In genomic region chr11:38530226-38530625, GRCh38 we compare ENCODE assay signal across 35 cellular contexts.
"Had no signal": no experiment of that assay in that cellular context is flagged by ENCODE, and none has a peak within 500 bp of the region (broad histone marks: within the 10 kb centered on the region; RNA-seq: fewer than 3 reads in every experiment).

No MANE protein-coding gene starts in this region.

- H3K9me3 ChIP-seq: colonic mucosa, gastrocnemius medialis had no signal

- H3K27me3 ChIP-seq: adrenal gland, colonic mucosa, esophagus squamous epithelium, gastrocnemius medialis, heart left ventricle had no signal

- H3K4me1 ChIP-seq: adrenal gland, colonic mucosa, esophagus squamous epithelium, gastrocnemius medialis, heart left ventricle had no signal

- H3K27me3 Mint-ChIP-seq: activated CD4-positive, alpha-beta memory T cell treated with anti-CD3 and anti-CD28 coated beads for 36 hours; activated CD4-positive, alpha-beta T cell treated with anti-CD3 and anti-CD28 coated beads for 36 hours; activated CD4-positive, alpha-beta T cell treated with anti-CD3 and anti-CD28 coated beads, Interleukin-2, amount 10 ng/mL, durations not matched to agents 24 days and 14 days; activated CD8-positive, alpha-beta memory T cell treated with anti-CD3 and anti-CD28 coated beads, Interleukin-2, amount 10 ng/mL, durations not matched to agents 7 days and 5 days; activated naive CD4-positive, alpha-beta T cell treated with anti-CD3 and anti-CD28 coated beads, Interleukin-2, amount 50 U/mL, for 24 hours; activated naive CD8-positive, alpha-beta T cell treated with anti-CD3 and anti-CD28 coated beads for 36 hours; activated naive CD8-positive, alpha-beta T cell treated with anti-CD3 and anti-CD28 coated beads, Interleukin-2, amount 50 U/mL, for 24 hours; brain had no signal

- FAIRE-seq: bronchial epithelial cell, endometrium, endothelial cell of umbilical vein had no signal

- H3K27ac Mint-ChIP-seq: activated CD4-positive, alpha-beta memory T cell treated with anti-CD3 and anti-CD28 coated beads for 36 hours; activated CD4-positive, alpha-beta T cell treated with anti-CD3 and anti-CD28 coated beads for 36 hours; activated CD4-positive, alpha-beta T cell treated with anti-CD3 and anti-CD28 coated beads, Interleukin-2, amount 10 ng/mL, durations not matched to agents 24 days and 14 days; activated CD8-positive, alpha-beta memory T cell treated with anti-CD3 and anti-CD28 coated beads, Interleukin-2, amount 10 ng/mL, durations not matched to agents 7 days and 5 days; activated CD8-positive, alpha-beta T cell treated with anti-CD3 and anti-CD28 coated beads, Interleukin-2, amount 10 ng/mL, durations not matched to agents 7 days and 5 days; activated naive CD4-positive, alpha-beta T cell treated with anti-CD3 and anti-CD28 coated beads for 36 hours; activated naive CD4-positive, alpha-beta T cell treated with anti-CD3 and anti-CD28 coated beads, Interleukin-2, amount 50 U/mL, for 24 hours; activated naive CD8-positive, alpha-beta T cell treated with anti-CD3 and anti-CD28 coated beads for 36 hours; activated naive CD8-positive, alpha-beta T cell treated with anti-CD3 and anti-CD28 coated beads, Interleukin-2, amount 50 U/mL, for 24 hours; activated T-helper 1 cell treated with anti-CD3 and anti-CD28 coated beads, Interleukin-12 subunit alpha, Interleukin-12 subunit beta, Interleukin-2, Interleukin-4 antibody, amounts not matched to agents 30 ng/mL and 10 ng/mL and 1 ng/mL, durations not matched to agents 14 hours and 24 hours and 36 hours; activated T-helper 2 cell treated with anti-CD3 and anti-CD28 coated beads, Interferon-gamma antibody, Interleukin-2, Interleukin-4, amounts not matched to agents 10 μg/mL and 5 μg/mL and 100 μg/mL, durations not matched to agents 14 hours and 24 hours and 36 hours; brain had no signal

- H3K27ac ChIP-seq: adrenal gland, colonic mucosa, epithelial cell of prostate, esophagus squamous epithelium, gastrocnemius medialis, heart left ventricle had no signal

- H3K4me1 Mint-ChIP-seq: activated CD4-positive, alpha-beta T cell treated with anti-CD3 and anti-CD28 coated beads for 36 hours; activated CD4-positive, alpha-beta T cell treated with anti-CD3 and anti-CD28 coated beads, Interleukin-2, amount 10 ng/mL, durations not matched to agents 24 days and 14 days; activated CD8-positive, alpha-beta memory T cell treated with anti-CD3 and anti-CD28 coated beads, Interleukin-2, amount 10 ng/mL, durations not matched to agents 7 days and 5 days; activated naive CD4-positive, alpha-beta T cell treated with anti-CD3 and anti-CD28 coated beads, Interleukin-2, amount 50 U/mL, for 24 hours; activated naive CD8-positive, alpha-beta T cell treated with anti-CD3 and anti-CD28 coated beads for 36 hours; activated naive CD8-positive, alpha-beta T cell treated with anti-CD3 and anti-CD28 coated beads, Interleukin-2, amount 50 U/mL, for 24 hours; brain had no signal

- H3K36me3 Mint-ChIP-seq: activated CD4-positive, alpha-beta memory T cell treated with anti-CD3 and anti-CD28 coated beads for 36 hours; activated CD8-positive, alpha-beta memory T cell treated with anti-CD3 and anti-CD28 coated beads, Interleukin-2, amount 10 ng/mL, durations not matched to agents 7 days and 5 days; activated naive CD4-positive, alpha-beta T cell treated with anti-CD3 and anti-CD28 coated beads, Interleukin-2, amount 50 U/mL, for 24 hours; activated naive CD8-positive, alpha-beta T cell treated with anti-CD3 and anti-CD28 coated beads for 36 hours; brain had no signal

- H3K36me3 ChIP-seq: adrenal gland, colonic mucosa, esophagus squamous epithelium, gastrocnemius medialis, heart left ventricle had no signal

- DNase-seq: activated CD4-positive, alpha-beta memory T cell treated with anti-CD3 and anti-CD28 coated beads for 36 hours; activated CD4-positive, alpha-beta T cell treated with anti-CD3 and anti-CD28 coated beads for 36 hours; activated CD4-positive, alpha-beta T cell treated with anti-CD3 and anti-CD28 coated beads, Interleukin-2, amount 10 ng/mL, durations not matched to agents 24 days and 14 days; activated CD4-positive, CD25-positive, alpha-beta regulatory T cell; activated CD4-positive, CD25-positive, alpha-beta regulatory T cell treated with anti-CD3 and anti-CD28 coated beads, Interleukin-2, amount 50 U/mL, for 72 hours; activated CD8-positive, alpha-beta memory T cell treated with anti-CD3 and anti-CD28 coated beads, Interleukin-2, amount 10 ng/mL, durations not matched to agents 7 days and 5 days; activated CD8-positive, alpha-beta memory T cell treated with anti-CD3 and anti-CD28 coated beads, Interleukin-2, amount 50 U/mL, for 4 hours; activated CD8-positive, alpha-beta T cell treated with anti-CD3 and anti-CD28 coated beads, Interleukin-2, amount 10 ng/mL, durations not matched to agents 7 days and 5 days; activated effector memory CD4-positive, alpha-beta T cell treated with anti-CD3 and anti-CD28 coated beads, Interleukin-2, amount 50 U/mL, for 16 hours; activated naive CD4-positive, alpha-beta T cell treated with anti-CD3 and anti-CD28 coated beads for 36 hours; activated naive CD8-positive, alpha-beta T cell treated with anti-CD3 and anti-CD28 coated beads for 36 hours; activated naive CD8-positive, alpha-beta T cell treated with anti-CD3 and anti-CD28 coated beads, Interleukin-2, amount 50 U/mL, for 24 hours; activated T-cell treated with anti-CD3 and anti-CD28 coated beads, Interleukin-2, amount 50 U/mL, for 1 hour; activated T-cell treated with anti-CD3 and anti-CD28 coated beads, Interleukin-2, amount 50 U/mL, for 48 hours; adrenal gland; amygdala; aorta; central memory CD4-positive, alpha-beta T cell; cerebellar nuclear complex; colonic mucosa; effector CD8-positive, alpha-beta T cell; esophagus squamous epithelium; foreskin fibroblast; gastrocnemius medialis; glutamatergic neuron; heart left ventricle; T-helper 2 cell had no signal

- H3K4me3 Mint-ChIP-seq: activated CD4-positive, alpha-beta memory T cell treated with anti-CD3 and anti-CD28 coated beads for 36 hours; activated CD4-positive, alpha-beta T cell treated with anti-CD3 and anti-CD28 coated beads for 36 hours; activated CD4-positive, alpha-beta T cell treated with anti-CD3 and anti-CD28 coated beads, Interleukin-2, amount 10 ng/mL, durations not matched to agents 24 days and 14 days; activated CD8-positive, alpha-beta memory T cell treated with anti-CD3 and anti-CD28 coated beads, Interleukin-2, amount 10 ng/mL, durations not matched to agents 7 days and 5 days; activated CD8-positive, alpha-beta T cell treated with anti-CD3 and anti-CD28 coated beads, Interleukin-2, amount 10 ng/mL, durations not matched to agents 7 days and 5 days; activated naive CD4-positive, alpha-beta T cell treated with anti-CD3 and anti-CD28 coated beads for 36 hours; activated naive CD4-positive, alpha-beta T cell treated with anti-CD3 and anti-CD28 coated beads, Interleukin-2, amount 50 U/mL, for 24 hours; activated naive CD8-positive, alpha-beta T cell treated with anti-CD3 and anti-CD28 coated beads for 36 hours; activated naive CD8-positive, alpha-beta T cell treated with anti-CD3 and anti-CD28 coated beads, Interleukin-2, amount 50 U/mL, for 24 hours; activated T-helper 1 cell treated with anti-CD3 and anti-CD28 coated beads, Interleukin-12 subunit alpha, Interleukin-12 subunit beta, Interleukin-2, Interleukin-4 antibody, amounts not matched to agents 30 ng/mL and 10 ng/mL and 1 ng/mL, durations not matched to agents 14 hours and 24 hours and 36 hours; brain had no signal

- H3K4me3 ChIP-seq: adrenal gland, colonic mucosa, esophagus squamous epithelium, gastrocnemius medialis, heart left ventricle had no signal

- ATAC-seq: activated CD4-positive, alpha-beta T cell treated with anti-CD3 and anti-CD28 coated beads for 36 hours; activated CD8-positive, alpha-beta memory T cell treated with anti-CD3 and anti-CD28 coated beads, Interleukin-2, amount 10 ng/mL, durations not matched to agents 7 days and 5 days; activated CD8-positive, alpha-beta T cell treated with anti-CD3 and anti-CD28 coated beads, Interleukin-2, amount 10 ng/mL, durations not matched to agents 7 days and 5 days; activated naive CD8-positive, alpha-beta T cell treated with anti-CD3 and anti-CD28 coated beads, Interleukin-2, amount 50 U/mL, for 24 hours; gastrocnemius medialis; heart left ventricle had no signal
